ENCODE assay signal across 21 cellular contexts in the genomic region with DNA sequence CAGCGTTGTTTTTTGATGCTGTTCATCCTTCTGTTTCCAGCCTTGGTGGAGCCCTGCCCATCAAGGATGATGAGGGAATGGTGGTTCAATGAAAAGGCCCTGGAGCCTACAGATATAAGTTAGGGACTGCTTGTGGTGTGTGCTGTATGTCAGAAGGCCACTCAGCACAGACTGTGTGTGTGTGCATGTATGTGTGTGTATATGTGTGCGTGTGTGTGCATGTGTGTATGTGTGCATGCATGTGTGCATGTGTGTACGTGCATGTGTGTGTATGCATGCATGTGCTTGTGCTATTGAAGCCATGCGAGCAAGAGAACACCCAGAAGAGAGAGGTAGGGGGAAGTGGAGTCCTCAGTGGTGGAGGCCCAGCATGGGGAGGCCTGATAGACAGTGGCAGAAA.
DNase-seq lines count a peak whose midpoint lies in the region; ATAC-seq, FAIRE-seq and TF ChIP-seq lines count a peak whose summit lies in the region.
"Had no signal": no experiment of that assay in that cellular context is flagged by ENCODE, and none has a peak within 500 bp of the region (broad histone marks: within the 10 kb centered on the region; RNA-seq: fewer than 3 reads in every experiment).

No MANE protein-coding gene starts in this region.

- no peak for TF ChIP-seq EP300 in SK-N-SH (IDR thresholded peaks at IDR 0.05; ENCODE audit: borderline replicate concordance in 1 of 2, low read depth in 1 of 2, low read length in 1 of 2)

- peaks cover 7% of the 10 kb centered on the region for H3K27me3 Mint-ChIP-seq in stimulated activated naive CD8-positive, alpha-beta T cell treated with anti-CD3 and anti-CD28 coated beads, Interleukin-15, amount 100 ng/mL, for 72 hours

- POLR2A ChIA-PET in SK-N-SH (lab: Yijun Ruan, JAX), result no interaction called here

- no peaks in the 10 kb centered on the region for H4K20me1 ChIP-seq in SK-N-SH (ENCODE audit: insufficient read depth)

- no peak for TF ChIP-seq CTCF in SK-N-SH (IDR thresholded peaks at IDR 0.05)
- no peak for TF ChIP-seq CTCF in lower leg skin (IDR thresholded peaks at IDR 0.05)

- H3K4me2 ChIP-seq in SK-N-SH, result peak overlapping the region; percentile 53; the same call in 1 of the 2 replicates

- H3K36me3 ChIP-seq in SK-N-SH (replicated peaks in 1 of 2; ENCODE audit: control insufficient read depth in 1 of 2, insufficient read depth in 2 of 2, low read length in 1 of 2), result no peaks in the 10 kb centered on the region
- H3K36me3 ChIP-seq: HAP-1 had no signal

- WGBS in SK-N-SH (ENCODE audit: low lambda C conversion rate), result 46% methylated on average over 4 of the region's 4 CpGs
- 88 to 93% methylated on average over 4 of the region's 4 CpGs for WGBS in lower leg skin, 2 donors

- TF ChIP-seq POLR2A in lower leg skin (IDR thresholded peaks at IDR 0.05), result no peak

- H3K4me3 ChIP-seq in SK-N-SH (ENCODE audit: low read depth in 2 of 2, low read length in 1 of 2), result no peak overlapping the region
- no peak overlapping the region for H3K4me3 ChIP-seq in lower leg skin (ENCODE audit: low read depth, poor library complexity, severe bottlenecking)
- H3K4me3 ChIP-seq: A549, GM23248, HAP-1 had no signal

- H3K4me1 Mint-ChIP-seq in stimulated activated naive CD8-positive, alpha-beta T cell treated with anti-CD3 and anti-CD28 coated beads, Interleukin-15, amount 100 ng/mL, for 72 hours, result no peaks in the 10 kb centered on the region

- no peaks in the 10 kb centered on the region for H3K27me3 ChIP-seq in SK-N-SH (ENCODE audit: insufficient read depth)

- H3K4me3 Mint-ChIP-seq in stimulated activated naive CD8-positive, alpha-beta T cell treated with anti-CD3 and anti-CD28 coated beads, Interleukin-15, amount 100 ng/mL, for 72 hours, result no peak overlapping the region
- H3K4me3 Mint-ChIP-seq: CD4-positive, alpha-beta T cell; HFFc6 had no signal

- FAIRE-seq in urothelium cell line (lab: Jason Lieb, UNC), result peak; percentile 88
- FAIRE-seq: A549, D721Med, G401.6, GM12891 had no signal

- H3K27ac Mint-ChIP-seq in stimulated activated naive CD8-positive, alpha-beta T cell treated with anti-CD3 and anti-CD28 coated beads, Interleukin-15, amount 100 ng/mL, for 72 hours, result no peak overlapping the region
- H3K27ac Mint-ChIP-seq: CD4-positive, alpha-beta T cell had no signal

- peaks cover 0 to 9% of the 10 kb centered on the region in 2 experiments; a peak in 2 of 4 replicates for H3K4me1 ChIP-seq in SK-N-SH (ENCODE audit: control insufficient read depth in 1 of 2, insufficient read depth in 2 of 2, low read depth in 1 of 2, low read length in 1 of 2)
- H3K4me1 ChIP-seq: Caco-2, HAP-1 had no signal

- H3F3A ChIP-seq in SK-N-SH (replicated peaks; ENCODE audit: insufficient read depth), result no peaks in the 10 kb centered on the region

- H2AFZ ChIP-seq in SK-N-SH (ENCODE audit: low read depth), result no peak overlapping the region
- H2AFZ ChIP-seq: GM23248 had no signal

- TF ChIP-seq RAD21 in SK-N-SH (IDR thresholded peaks at IDR 0.05; ENCODE audit: low read length), result no peak

- H3K27ac ChIP-seq in SK-N-SH (ENCODE audit: low read depth in 2 of 2, low read length in 1 of 2), result no peak overlapping the region; a peak in 1 of 4 replicates
- H3K27ac ChIP-seq: 22Rv1, C4-2B, HL-60 had no signal

- no peak overlapping the region for H3K9ac ChIP-seq in SK-N-SH
- H3K9ac ChIP-seq: GM23248 had no signal

- ATAC-seq in SK-N-SH treated with all-trans-retinoic acid at 6 μM for 48 hours, result no peak
- ATAC-seq in stimulated activated naive CD8-positive, alpha-beta T cell treated with anti-CD3 and anti-CD28 coated beads, Interleukin-15, amount 100 ng/mL, for 72 hours, result peak; percentile 15
- no peak for ATAC-seq in stimulated activated naive CD8-positive, alpha-beta T cell treated with anti-CD3 and anti-CD28 coated beads, Interleukin-15, Interleukin-2, amounts not matched to agents 100 U/mL and 50 U/mL, for 24 hours

- H3K9me3 ChIP-seq in SK-N-SH, result no peaks in the 10 kb centered on the region
- H3K9me3 ChIP-seq: A549, Caco-2, HAP-1 had no signal

- CTCF ChIA-PET in SK-N-SH (lab: Yijun Ruan, JAX), result no interaction called here

- no peaks in the 10 kb centered on the region for H3K9me3 Mint-ChIP-seq in stimulated activated naive CD8-positive, alpha-beta T cell treated with anti-CD3 and anti-CD28 coated beads, Interleukin-15, amount 100 ng/mL, for 72 hours
- H3K9me3 Mint-ChIP-seq: CD4-positive, alpha-beta T cell; HFFc6 had no signal

- H3K9me2 ChIP-seq in SK-N-SH, result no peaks in the 10 kb centered on the region

- intact Hi-C loops in lower leg skin (cut with DNase I; ENCODE audit: low total_unique reads), result no loop called here

- no peaks in the 10 kb centered on the region for H3K79me2 ChIP-seq in SK-N-SH (ENCODE audit: insufficient read depth)

- DNase-seq in SK-N-SH (no peak), islet precursor cell (peak; percentile 30), urothelium cell line (ENCODE audit: low spot score) (no peak), NCI-H2227 treated with DMSO at 0.1 percent for 48 hours (lab: John Stamatoyannopoulos, UW) (no peak), lower leg skin (ENCODE audit: low spot score in 2 of 2) (no peak)
- no peak for DNase-seq in stimulated activated naive CD8-positive, alpha-beta T cell treated with anti-CD3 and anti-CD28 coated beads, Interleukin-15, amount 100 ng/mL, for 72 hours
- no peak for DNase-seq in stimulated activated naive CD8-positive, alpha-beta T cell treated with anti-CD3 and anti-CD28 coated beads, Interleukin-15, Interleukin-2, amounts not matched to agents 100 U/mL and 50 U/mL, for 24 hours
- DNase-seq: AML-193; Caco-2; CD4-positive, alpha-beta T cell had no signal

TF ChIP-seq in SK-N-SH, 30 proteins besides CTCF, POLR2A, EP300 and RAD21:
- no peak for TF ChIP-seq ELF1 (IDR thresholded peaks at IDR 0.05)
- TF ChIP-seq YY1 (IDR thresholded peaks at IDR 0.05; ENCODE audit: low read depth), result no peak
- no peak for TF ChIP-seq RCOR1 (IDR thresholded peaks at IDR 0.05; ENCODE audit: low read length)
- TF ChIP-seq FOXM1 (IDR thresholded peaks at IDR 0.05; ENCODE audit: low read depth), result no peak
- TF ChIP-seq NFIC (IDR thresholded peaks at IDR 0.05; ENCODE audit: borderline replicate concordance), result no peak
- no peak for TF ChIP-seq POLR2AphosphoS5 (IDR thresholded peaks at IDR 0.05; ENCODE audit: low read depth, low read length)
- TF ChIP-seq CHD2 (IDR thresholded peaks at IDR 0.05; ENCODE audit: low read length, partially characterized antibody), result no peak
- no peak for TF ChIP-seq TAF1 (IDR thresholded peaks at IDR 0.05; ENCODE audit: borderline replicate concordance, low read depth, low read length)
TF ChIP-seq in SK-N-SH: peak in this region for 0.

TF ChIP-seq in SK-N-SH treated with all-trans-retinoic acid at 6 μM for 48 hours, 23 proteins besides CTCF, POLR2A, EP300 and RAD21:
- TF ChIP-seq ISL1 (CRISPR knock-in tag; IDR thresholded peaks at IDR 0.05) (no peak), SNAI2 (CRISPR knock-in tag; IDR thresholded peaks at IDR 0.05) (no peak), TOX (CRISPR knock-in tag; IDR thresholded peaks at IDR 0.05; ENCODE audit: borderline replicate concordance) (no peak), ZNF565 (CRISPR knock-in tag; conservative IDR thresholded peaks at IDR 0.05; ENCODE audit: low read depth) (no peak), ZFP30 (CRISPR knock-in tag; IDR thresholded peaks at IDR 0.05) (no peak), ZC3H10 (CRISPR knock-in tag; IDR thresholded peaks at IDR 0.05) (no peak), ZNF70 (CRISPR knock-in tag; IDR thresholded peaks at IDR 0.05) (no peak), ARNTL (CRISPR knock-in tag; IDR thresholded peaks at IDR 0.05; ENCODE audit: borderline replicate concordance, low read depth) (no peak), ZNF8 (CRISPR knock-in tag; IDR thresholded peaks at IDR 0.05) (no peak), RARB (CRISPR knock-in tag; IDR thresholded peaks at IDR 0.05) (no peak)
- TF ChIP-seq, protein P1, sequence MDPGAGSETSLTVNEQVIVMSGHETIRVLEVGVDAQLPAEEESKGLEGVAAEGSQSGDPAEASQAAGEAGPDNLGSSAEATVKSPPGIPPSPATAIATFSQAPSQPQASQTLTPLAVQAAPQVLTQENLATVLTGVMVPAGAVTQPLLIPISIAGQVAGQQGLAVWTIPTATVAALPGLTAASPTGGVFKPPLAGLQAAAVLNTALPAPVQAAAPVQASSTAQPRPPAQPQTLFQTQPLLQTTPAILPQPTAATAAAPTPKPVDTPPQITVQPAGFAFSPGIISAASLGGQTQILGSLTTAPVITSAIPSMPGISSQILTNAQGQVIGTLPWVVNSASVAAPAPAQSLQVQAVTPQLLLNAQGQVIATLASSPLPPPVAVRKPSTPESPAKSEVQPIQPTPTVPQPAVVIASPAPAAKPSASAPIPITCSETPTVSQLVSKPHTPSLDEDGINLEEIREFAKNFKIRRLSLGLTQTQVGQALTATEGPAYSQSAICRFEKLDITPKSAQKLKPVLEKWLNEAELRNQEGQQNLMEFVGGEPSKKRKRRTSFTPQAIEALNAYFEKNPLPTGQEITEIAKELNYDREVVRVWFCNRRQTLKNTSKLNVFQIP (CRISPR knock-in tag; IDR thresholded peaks at IDR 0.05; ENCODE audit: borderline replicate concordance, low read depth), result no peak
